In genomic region chr1:12229386-12229834, GRCh38 we compare ENCODE assay signal across 8 cellular contexts. TPM values are rescaled to one million over a fixed set of nuclear protein-coding genes. Genes with fewer than 3 reads are reported as not detected.
A peak's percentile ranks its signal among the peaks of the same experiment; 100 is the strongest.
DNase-seq lines count a peak whose midpoint lies in the region; ATAC-seq and TF ChIP-seq lines count a peak whose summit lies in the region.

No MANE protein-coding gene starts in this region.

- peak; percentile 3 for ATAC-seq in activated CD8-positive, alpha-beta memory T cell treated with anti-CD3 and anti-CD28 coated beads, Interleukin-2, amount 10 ng/mL, durations not matched to agents 7 days and 5 days

- CTCF ChIA-PET in activated CD8-positive, alpha-beta memory T cell treated with anti-CD3 and anti-CD28 coated beads, Interleukin-2, amount 10 ng/mL, durations not matched to agents 7 days and 5 days (lab: Charles Lee): interaction anchor here (0.8 to 6.9 kb wide), 16 partner anchors 9 to 427 kb away, joined by 3 to 69 read pairs (median 3); no protein-coding TSS in a partner anchor

- TF ChIP-seq CTCF in VCaP (conservative IDR thresholded peaks at IDR 0.05): 0 out of 2 replicates have a peak, but pooled peaks have one; percentile 2
- no peak for TF ChIP-seq CTCF in suprapubic skin (IDR thresholded peaks at IDR 0.05)
- TF ChIP-seq CTCF in foreskin fibroblast (IDR thresholded peaks at IDR 0.05; ENCODE audit: low read depth, low read length): no peak

- H3K27ac ChIP-seq in VCaP (peak overlapping the region; percentile 87; the same call in 1 of the 2 replicates), iPS-20b (ENCODE audit: low read length) (no peak overlapping the region), suprapubic skin (no peak overlapping the region)

- H3K27ac Mint-ChIP-seq in activated CD8-positive, alpha-beta memory T cell treated with anti-CD3 and anti-CD28 coated beads, Interleukin-2, amount 10 ng/mL, durations not matched to agents 7 days and 5 days: no peak overlapping the region

- H3K27me3 ChIP-seq in iPS-20b (ENCODE audit: insufficient read depth, low read length) (no peaks in the 10 kb centered on the region), suprapubic skin (no peaks in the 10 kb centered on the region)

- 66% methylated on average over 13 of the region's 13 CpGs for WGBS in suprapubic skin

- H3K4me1 ChIP-seq in iPS-20b (ENCODE audit: insufficient read depth, low read length) (peaks cover 10% of the 10 kb centered on the region), suprapubic skin (peaks cover 29% of the 10 kb centered on the region)

- peak overlapping the region; percentile 4; the same call in 1 of the 2 replicates for H3K4me3 ChIP-seq in iPS-20b (ENCODE audit: low read length)
- H3K4me3 ChIP-seq in suprapubic skin: peak overlapping the region; percentile 89
- no peak overlapping the region for H3K4me3 ChIP-seq in foreskin fibroblast (ENCODE audit: low read depth in 1 of 2, low read length in 2 of 2)

- no peak for TF ChIP-seq POLR2A in suprapubic skin (IDR thresholded peaks at IDR 0.05)

- H3K9me3 ChIP-seq in iPS-20b (ENCODE audit: insufficient read depth, low read depth, low read length) (no peaks in the 10 kb centered on the region), suprapubic skin (no peaks in the 10 kb centered on the region)

- no peak overlapping the region for H3K9ac ChIP-seq in iPS-20b (ENCODE audit: low read depth, low read length)

- H3K4me1 Mint-ChIP-seq in activated CD8-positive, alpha-beta memory T cell treated with anti-CD3 and anti-CD28 coated beads, Interleukin-2, amount 10 ng/mL, durations not matched to agents 7 days and 5 days: peaks cover 14% of the 10 kb centered on the region

- DNase-seq in activated CD8-positive, alpha-beta memory T cell treated with anti-CD3 and anti-CD28 coated beads, Interleukin-2, amount 10 ng/mL, durations not matched to agents 7 days and 5 days: no peak
- no peak for DNase-seq in activated CD8-positive, alpha-beta memory T cell treated with anti-CD3 and anti-CD28 coated beads for 24 hours
- DNase-seq in suprapubic skin (ENCODE audit: low spot score in 2 of 2) (no peak), foreskin fibroblast (no peak), NCI-H1417 treated with DMSO at 0.1 percent for 48 hours (lab: John Stamatoyannopoulos, UW) (no peak)
- DNase-seq in activated effector memory CD4-positive, alpha-beta T cell treated with Interleukin-2 at 50 U/mL for 16 hours: no peak

- no peaks in the 10 kb centered on the region for H3K36me3 Mint-ChIP-seq in activated CD8-positive, alpha-beta memory T cell treated with anti-CD3 and anti-CD28 coated beads, Interleukin-2, amount 10 ng/mL, durations not matched to agents 7 days and 5 days

- peak overlapping the region; percentile 27 for H3K4me3 Mint-ChIP-seq in activated CD8-positive, alpha-beta memory T cell treated with anti-CD3 and anti-CD28 coated beads, Interleukin-2, amount 10 ng/mL, durations not matched to agents 7 days and 5 days

- H3K36me3 ChIP-seq in iPS-20b (ENCODE audit: insufficient read depth, low read depth, low read length) (peaks cover 2% of the 10 kb centered on the region; the same call in 1 of the 2 replicates), suprapubic skin (no peaks in the 10 kb centered on the region)

- no peak for TF ChIP-seq EP300 in suprapubic skin (IDR thresholded peaks at IDR 0.05)

- no peaks in the 10 kb centered on the region for H3K9me3 Mint-ChIP-seq in activated CD8-positive, alpha-beta memory T cell treated with anti-CD3 and anti-CD28 coated beads, Interleukin-2, amount 10 ng/mL, durations not matched to agents 7 days and 5 days (ENCODE audit: low read depth)

- peaks cover 5% of the 10 kb centered on the region for H3K27me3 Mint-ChIP-seq in activated CD8-positive, alpha-beta memory T cell treated with anti-CD3 and anti-CD28 coated beads, Interleukin-2, amount 10 ng/mL, durations not matched to agents 7 days and 5 days

RNA-seq across cellular contexts. Expression of gene VPS13D, which starts 0.4 kb away (rescaled TPM):
- 10 to 100 TPM; 34.6 to 38.3 TPM for total RNA-seq in activated CD8-positive, alpha-beta memory T cell treated with anti-CD3 and anti-CD28 coated beads, Interleukin-2, amount 10 ng/mL, durations not matched to agents 7 days and 5 days
- total RNA-seq in suprapubic skin: 100 to 1,000 TPM in 3 of 4 donors, 10 to 100 TPM in 1; 94.4 to 472 (median 163) TPM

Comparison
In these comparisons a context has a peak if more than half of its experiments do, and no peak if none do; other contexts are left out.
1. H3K4me3 ChIP-seq: peak in iPS-20b (single experiment) and suprapubic skin (single experiment); none in foreskin fibroblast (0 of 2).